Comparison of ENCODE assay signal across 8 cellular contexts in genomic region chr6:27775138-27775795, GRCh38.
A peak's percentile ranks its signal among the peaks of the same experiment; 100 is the strongest.
DNase-seq lines count a peak whose midpoint lies in the region; ATAC-seq, FAIRE-seq and TF ChIP-seq lines count a peak whose summit lies in the region.
"Not testable (repeated sequence)": the region's sequence is repeated elsewhere in the genome, so short reads cannot be mapped to it uniquely, and the experiment has no call there.

No MANE protein-coding gene starts in this region.

- 7% methylated on average over 4 of the region's 5 CpGs for WGBS in K562 (ENCODE audit: insufficient coverage, low coverage, missing lambda C conversion rate)

- TF ChIP-seq POLR2A in K562 (conservative IDR thresholded peaks at IDR 0.05) = not testable (repeated sequence)

- not testable (repeated sequence) for TF ChIP-seq RAD21 in K562 (CRISPR knock-in tag; conservative IDR thresholded peaks at IDR 0.05 in 1 of 2, IDR thresholded peaks at IDR 0.05 in 1 of 2)

- 0 out of 2 replicates have a peak overlapping the region, but pooled peaks have one; percentile 41 for H2AFZ ChIP-seq in K562 (ENCODE audit: low read depth, low read length)
- H2AFZ ChIP-seq in osteoblast (ENCODE audit: low read length) = peak overlapping the region; percentile 12

- peak overlapping the region; percentile 35 for H3K27ac ChIP-seq in CD8-positive, alpha-beta memory T cell (ENCODE audit: low read depth, low read length)
- peak overlapping the region; percentile 12; the same call in 2 of the 3 replicates for H3K27ac ChIP-seq in K562 (ENCODE audit: extremely low read depth, low read depth, low read length)
- peak overlapping the region; percentile 28 for H3K27ac ChIP-seq in epithelial cell of prostate
- not testable (repeated sequence) for H3K27ac ChIP-seq in osteoblast (ENCODE audit: low read depth, low read length)

- not testable (repeated sequence) for DNase-seq in CD8-positive, alpha-beta memory T cell; K562 (ENCODE audit: extremely low read depth in 1 of 4, low spot score in 3 of 4); epithelial cell of prostate (ENCODE audit: low read depth, low spot score); osteoblast (ENCODE audit: insufficient read length, low spot score, missing footprints)
- DNase-seq in HFFc6 (peak; percentile 41), NCI-H524 treated with DMSO at 0.1 percent for 48 hours (lab: John Stamatoyannopoulos, UW) (peak; percentile 14), RKO (ENCODE audit: low spot score) (peak; percentile 38), iris pigment epithelial cell (ENCODE audit: low read depth) (peak; percentile 28)

- H3K36me3 Mint-ChIP-seq in CD8-positive, alpha-beta memory T cell; HFFc6 (ENCODE audit: low read depth): not testable (repeated sequence)

- not testable (repeated sequence) for TF ChIP-seq CTCF in HFFc6 (IDR thresholded peaks at IDR 0.05); K562 (IDR thresholded peaks at IDR 0.05 in 2 of 3, conservative IDR thresholded peaks at IDR 0.05 in 1 of 3; ENCODE audit: insufficient read depth in 2 of 3, low read depth in 1 of 3, low read length in 3 of 3); osteoblast (IDR thresholded peaks at IDR 0.05; ENCODE audit: extremely low read depth, low read depth, low read length)

- not testable (repeated sequence) for TF ChIP-seq EP300 in K562 (IDR thresholded peaks at IDR 0.05; ENCODE audit: low read length)

- not testable (repeated sequence) for H3K79me2 ChIP-seq in K562 (ENCODE audit: control insufficient read depth, insufficient read depth, low read length); osteoblast (ENCODE audit: insufficient read depth, low read length)

- not testable (repeated sequence) for H3K9ac ChIP-seq in K562 (ENCODE audit: insufficient read depth in 1 of 2, low read depth in 2 of 2, low read length in 2 of 2)

- intact Hi-C loops in K562 (cut with micrococcal nuclease) = not testable (repeated sequence)

- CTCF ChIA-PET in CD8-positive, alpha-beta memory T cell (lab: Charles Lee) = interaction anchor here (0.5 to 0.8 kb wide), 2 partner anchors 120 to 1241 kb away, joined by 3 to 4 read pairs; no protein-coding TSS in a partner anchor
- CTCF ChIA-PET in K562 (lab: Yijun Ruan, JAX; ENCODE audit: low intra/inter-chr PET ratio) = not testable (repeated sequence)

- not testable (repeated sequence) for H3K9me3 Mint-ChIP-seq in CD8-positive, alpha-beta memory T cell; HFFc6

- BruUV-seq in K562 (replicated peaks; lab: Mats Ljungman, UMichigan) = not testable (repeated sequence)

- in situ Hi-C loops in K562 (cut with MboI) = not testable (repeated sequence)

- POLR2A ChIA-PET in CD8-positive, alpha-beta memory T cell (lab: Charles Lee) = not testable (repeated sequence)
- POLR2A ChIA-PET in K562 (lab: Yijun Ruan, JAX) = interaction anchor here (0.7 to 1.3 kb wide), 5 partner anchors 7 to 175 kb away, joined by 3 to 5 read pairs (median 4); a partner anchor contains a TSS

- FAIRE-seq in K562 (lab: Jason Lieb, UNC) = peak; percentile 37

- peaks cover 7 to 10% (median 8%) of the 10 kb centered on the region in 3 donors for H3K4me1 Mint-ChIP-seq in CD8-positive, alpha-beta memory T cell
- H3K4me1 Mint-ChIP-seq in HFFc6 (ENCODE audit: low read depth) = peaks cover 24% of the 10 kb centered on the region

- H3K27ac Mint-ChIP-seq in CD8-positive, alpha-beta memory T cell = peak overlapping the region in 1 of 8 donors; percentile 42
- not testable (repeated sequence) for H3K27ac Mint-ChIP-seq in HFFc6

- not testable (repeated sequence) for H3K9me3 ChIP-seq in CD8-positive, alpha-beta memory T cell (ENCODE audit: low read length); K562 (replicated peaks; ENCODE audit: control insufficient read depth, insufficient read depth, low read depth, low read length); osteoblast (ENCODE audit: low read depth, low read length)

- not testable (repeated sequence) for H3K36me3 ChIP-seq in CD8-positive, alpha-beta memory T cell (ENCODE audit: insufficient read depth, low read length); K562 (ENCODE audit: control insufficient read depth, insufficient read depth, low read length); osteoblast (ENCODE audit: insufficient read depth, low read length)

- H4K20me1 ChIP-seq in K562 (replicated peaks; ENCODE audit: control insufficient read depth, insufficient read depth, low read length); osteoblast (ENCODE audit: insufficient read depth, low read length): not testable (repeated sequence)

- not testable (repeated sequence) for H3K4me3 ChIP-seq in CD8-positive, alpha-beta memory T cell (ENCODE audit: low read length); K562; osteoblast (ENCODE audit: insufficient read depth, low read length)

- ATAC-seq in K562 = peak; percentile 4; the same call in 1 of the 3 replicates

- H3K4me2 ChIP-seq in K562 (ENCODE audit: insufficient read depth, low read length) = peak overlapping the region; percentile 33; the same call in 1 of the 2 replicates
- H3K4me2 ChIP-seq in osteoblast (ENCODE audit: insufficient read depth, low read length) = not testable (repeated sequence)

- H3K27me3 ChIP-seq in CD8-positive, alpha-beta memory T cell (ENCODE audit: insufficient read depth, low read length, poor library complexity, severe bottlenecking); K562 (ENCODE audit: control insufficient read depth in 2 of 2, insufficient read depth in 2 of 2, low read length in 2 of 2): not testable (repeated sequence)
- H3K27me3 ChIP-seq in osteoblast (ENCODE audit: insufficient read depth, low read length) = peaks cover 19% of the 10 kb centered on the region

- H3K4me1 ChIP-seq in CD8-positive, alpha-beta memory T cell (ENCODE audit: insufficient read depth, low read length); osteoblast (ENCODE audit: insufficient read depth, low read length): not testable (repeated sequence)
- H3K4me1 ChIP-seq in K562 (replicated peaks in 1 of 2; ENCODE audit: control insufficient read depth in 2 of 2, insufficient read depth in 2 of 2, low read length in 2 of 2) = peaks cover 22 to 40% of the 10 kb centered on the region in 2 experiments

- H3K4me3 Mint-ChIP-seq in CD8-positive, alpha-beta memory T cell; HFFc6: not testable (repeated sequence)

- not testable (repeated sequence) for H3K9me1 ChIP-seq in K562 (ENCODE audit: control insufficient read depth, insufficient read depth, low read length)

- H3K27me3 Mint-ChIP-seq in CD8-positive, alpha-beta memory T cell = peaks cover 15 to 47% of the 10 kb centered on the region in 2 donors
- H3K27me3 Mint-ChIP-seq in HFFc6 (ENCODE audit: insufficient read depth) = peaks cover 16% of the 10 kb centered on the region

TF ChIP-seq in K562, 482 proteins besides CTCF, POLR2A, EP300 and RAD21 (continues in another document):
- TF ChIP-seq TAF7 (tag; IDR thresholded peaks at IDR 0.05) (peak; percentile 80), GMEB1 (CRISPR knock-in tag; IDR thresholded peaks at IDR 0.05) (peak; percentile 52), MNT (conservative IDR thresholded peaks at IDR 0.05) (peak; percentile 83 to 90), ASH1L (IDR thresholded peaks at IDR 0.05; ENCODE audit: borderline replicate concordance, low read depth, partially characterized antibody) (peak; percentile 33), ZNF740 (tag; IDR thresholded peaks at IDR 0.05) (peak in 1 of 2 experiments; percentile 88; a peak in 2 of 4 replicates), TEAD1 (CRISPR knock-in tag; IDR thresholded peaks at IDR 0.05) (peak in 1 of 2 experiments; percentile 91; a peak in 2 of 4 replicates)
- TF ChIP-seq ZNF740 (CRISPR knock-in tag; IDR thresholded peaks at IDR 0.05) = not testable (repeated sequence)
